In genomic region chr13:29428310-29428991, GRCh38 we compare ENCODE assay signal across 8 cellular contexts.
DNase-seq lines count a peak whose midpoint lies in the region; ATAC-seq and TF ChIP-seq lines count a peak whose summit lies in the region.

No MANE protein-coding gene starts in this region.

- DNase-seq in activated CD4-positive, alpha-beta T cell treated with anti-CD3 and anti-CD28 coated beads for 36 hours: peak; percentile 17
- DNase-seq in activated CD4-positive, alpha-beta T cell treated with anti-CD3 and anti-CD28 coated beads, Interleukin-2, amount 50 U/mL, for 1 hour: no peak
- DNase-seq in ascending aorta (ENCODE audit: low spot score in 2 of 2): peak in 1 of 2 donors; percentile 68
- peak; percentile 80 for DNase-seq in iPS-NIHi7 (ENCODE audit: extremely low spot score)
- DNase-seq in NOMO-1 treated with DMSO at 0.1 percent for 48 hours (lab: John Stamatoyannopoulos, UW; ENCODE audit: unreplicated experiment): no peak
- no peak for DNase-seq in stimulated activated naive CD4-positive, alpha-beta T cell (lab: John Stamatoyannopoulos, UW)

- CTCF ChIA-PET in activated CD4-positive, alpha-beta T cell treated with anti-CD3 and anti-CD28 coated beads for 36 hours (lab: Charles Lee): no interaction called here

- no peak overlapping the region for H3K4me3 Mint-ChIP-seq in activated CD4-positive, alpha-beta T cell treated with anti-CD3 and anti-CD28 coated beads for 36 hours

- H3K9me3 ChIP-seq in ascending aorta (no peaks in the 10 kb centered on the region), subcutaneous abdominal adipose tissue (ENCODE audit: control insufficient read depth in 5 of 5, low read length in 5 of 5) (no peaks in the 10 kb centered on the region)

- no peak overlapping the region for H3K27ac Mint-ChIP-seq in activated CD4-positive, alpha-beta T cell treated with anti-CD3 and anti-CD28 coated beads for 36 hours

- intact Hi-C loops in activated CD4-positive, alpha-beta T cell treated with anti-CD3 and anti-CD28 coated beads for 36 hours (cut with DNase I, micrococcal nuclease): no loop called here
- intact Hi-C loops in ascending aorta (cut with DNase I): loop anchor here (1.0 kb wide), 1 partner anchor 44 kb away; no protein-coding TSS in a partner anchor

- H3K36me3 ChIP-seq in ascending aorta (no peaks in the 10 kb centered on the region), subcutaneous abdominal adipose tissue (ENCODE audit: control insufficient read depth in 5 of 5, insufficient read depth in 5 of 5, low read length in 5 of 5) (no peaks in the 10 kb centered on the region)

- peaks cover 42% of the 10 kb centered on the region for H3K27me3 Mint-ChIP-seq in activated CD4-positive, alpha-beta T cell treated with anti-CD3 and anti-CD28 coated beads for 36 hours

- no peaks in the 10 kb centered on the region for H3K36me3 Mint-ChIP-seq in activated CD4-positive, alpha-beta T cell treated with anti-CD3 and anti-CD28 coated beads for 36 hours (ENCODE audit: low read depth)

- peaks cover 2% of the 10 kb centered on the region for H3K4me1 Mint-ChIP-seq in activated CD4-positive, alpha-beta T cell treated with anti-CD3 and anti-CD28 coated beads for 36 hours

- H3K27me3 ChIP-seq in ascending aorta (no peaks in the 10 kb centered on the region), subcutaneous abdominal adipose tissue (ENCODE audit: control insufficient read depth in 5 of 5, insufficient read depth in 4 of 5, low read length in 5 of 5) (peaks cover 11 to 25% (median 14%) of the 10 kb centered on the region in 5 donors)

- peak in 1 of 3 experiments; percentile 22 for TF ChIP-seq CTCF in ascending aorta (IDR thresholded peaks at IDR 0.05)

- peaks cover 0 to 6% of the 10 kb centered on the region in 2 donors for H3K4me1 ChIP-seq in ascending aorta
- peaks cover 0 to 10% (median 7%) of the 10 kb centered on the region in 5 donors for H3K4me1 ChIP-seq in subcutaneous abdominal adipose tissue (ENCODE audit: control insufficient read depth in 5 of 5, insufficient read depth in 5 of 5, low read length in 5 of 5)

- no peak for ATAC-seq in activated CD4-positive, alpha-beta T cell treated with anti-CD3 and anti-CD28 coated beads for 36 hours
- no peak for ATAC-seq in HG02798 (IDR thresholded peaks at IDR 0.05; ENCODE audit: poor library complexity, unreplicated experiment)

- peak overlapping the region; percentile 46 to 76 for H3K4me3 ChIP-seq in ascending aorta
- peak overlapping the region in 3 of 5 donors; percentile 17 to 38 (median 31) for H3K4me3 ChIP-seq in subcutaneous abdominal adipose tissue (ENCODE audit: low read depth in 1 of 5, low read length in 5 of 5)

- H3K27ac ChIP-seq in ascending aorta: peak overlapping the region; percentile 72 to 77
- H3K27ac ChIP-seq in subcutaneous abdominal adipose tissue (ENCODE audit: low read depth, low read length): no peak overlapping the region

- no peak overlapping the region for H3K9ac ChIP-seq in subcutaneous abdominal adipose tissue (ENCODE audit: low read length in 5 of 5)

- POLR2A ChIA-PET in activated CD4-positive, alpha-beta T cell treated with anti-CD3 and anti-CD28 coated beads for 36 hours (lab: Charles Lee): no interaction called here

- H3K9me3 Mint-ChIP-seq in activated CD4-positive, alpha-beta T cell treated with anti-CD3 and anti-CD28 coated beads for 36 hours (ENCODE audit: low read depth): no peaks in the 10 kb centered on the region

Comparison
In these comparisons a context has a peak if more than half of its experiments do, and no peak if none do; other contexts are left out.
1. DNase-seq: peak in activated CD4-positive, alpha-beta T cell treated with anti-CD3 and anti-CD28 coated beads for 36 hours (single experiment) and iPS-NIHi7 (single experiment); none in activated CD4-positive, alpha-beta T cell treated with anti-CD3 and anti-CD28 coated beads, Interleukin-2, amount 50 U/mL, for 1 hour (single experiment), NOMO-1 treated with DMSO at 0.1 percent for 48 hours (single experiment) and stimulated activated naive CD4-positive, alpha-beta T cell (0 of 6).